ENCODE assay signal across 15 cellular contexts in genomic region chr2:68057658-68058396, GRCh38.
"Had no signal": no experiment of that assay in that cellular context is flagged by ENCODE, and none has a peak within 500 bp of the region (broad histone marks: within the 10 kb centered on the region; RNA-seq: fewer than 3 reads in every experiment).

No MANE protein-coding gene starts in this region.

- H3K4me3 ChIP-seq: breast epithelium, dorsolateral prefrontal cortex, heart left ventricle, left lung had no signal

- H3K4me1 ChIP-seq: breast epithelium had no signal

- H3K9me3 Mint-ChIP-seq: activated naive CD8-positive, alpha-beta T cell treated with anti-CD3 and anti-CD28 coated beads, Interleukin-2, amount 10 ng/mL, durations not matched to agents 7 days and 5 days; T-helper 2 cell treated with Interferon-gamma antibody and Interleukin-4, amounts not matched to agents 5 μg/mL and 100 μg/mL, for 36 hours had no signal

- H3K4me3 Mint-ChIP-seq: activated naive CD8-positive, alpha-beta T cell treated with anti-CD3 and anti-CD28 coated beads, Interleukin-2, amount 10 ng/mL, durations not matched to agents 7 days and 5 days; T-helper 2 cell treated with Interferon-gamma antibody and Interleukin-4, amounts not matched to agents 5 μg/mL and 100 μg/mL, for 36 hours had no signal

- H3K9me3 ChIP-seq: breast epithelium, heart left ventricle, left lung had no signal

- H3K27me3 Mint-ChIP-seq: activated naive CD8-positive, alpha-beta T cell treated with anti-CD3 and anti-CD28 coated beads, Interleukin-2, amount 10 ng/mL, durations not matched to agents 7 days and 5 days had no signal

- H2AFZ ChIP-seq: parathyroid adenoma had no signal

- H3K27me3 ChIP-seq: breast epithelium, dorsolateral prefrontal cortex, heart left ventricle, left lung had no signal

- H3K9ac ChIP-seq: parathyroid adenoma had no signal

- H3K36me3 ChIP-seq: breast epithelium, heart left ventricle, left lung had no signal

- FAIRE-seq: islet of Langerhans, urothelium cell line had no signal

- DNase-seq: activated CD4-positive, alpha-beta T cell treated with anti-CD3 and anti-CD28 coated beads, Interleukin-2, amount 50 U/mL, for 1 hour; activated effector memory CD4-positive, alpha-beta T cell treated with anti-CD3 and anti-CD28 coated beads, Interleukin-2, amount 50 U/mL, for 16 hours; activated naive CD8-positive, alpha-beta T cell treated with anti-CD3 and anti-CD28 coated beads, Interleukin-2, amount 10 ng/mL, durations not matched to agents 7 days and 5 days; aorta; dorsolateral prefrontal cortex; foreskin melanocyte; heart left ventricle; left lung; mesenchymal stem cell; stimulated activated CD4-positive, alpha-beta T cell treated with anti-CD3 and anti-CD28 coated beads, Interleukin-4, amount 100 ng/mL, for 4 hours had no signal

- ATAC-seq: heart left ventricle, left lung had no signal

- H3K27ac Mint-ChIP-seq: activated naive CD8-positive, alpha-beta T cell treated with anti-CD3 and anti-CD28 coated beads, Interleukin-2, amount 10 ng/mL, durations not matched to agents 7 days and 5 days; T-helper 2 cell treated with Interferon-gamma antibody and Interleukin-4, amounts not matched to agents 5 μg/mL and 100 μg/mL, for 36 hours had no signal
